In genomic region chr9:130346431-130346830, GRCh38 we compare ENCODE assay signal across 25 cellular contexts.
"Had no signal": no experiment of that assay in that cellular context is flagged by ENCODE, and none has a peak within 500 bp of the region (broad histone marks: within the 10 kb centered on the region; RNA-seq: fewer than 3 reads in every experiment).

No MANE protein-coding gene starts in this region.

- H3K9ac ChIP-seq: parathyroid adenoma had no signal

- H3K36me3 Mint-ChIP-seq: immature natural killer cell; naive thymus-derived CD8-positive, alpha-beta T cell; stimulated activated memory B cell treated with anti-CD40 and anti-IgM and Interleukin-4, amounts not matched to agents 10 μg/mL and 1 μg/mL and 100 μg/mL, for 72 hours; type B pancreatic cell had no signal

- H3K4me1 Mint-ChIP-seq: immature natural killer cell; naive thymus-derived CD8-positive, alpha-beta T cell; stimulated activated memory B cell treated with anti-CD40 and anti-IgM and Interleukin-4, amounts not matched to agents 10 μg/mL and 1 μg/mL and 100 μg/mL, for 72 hours had no signal

- H3K4me3 ChIP-seq: coronary artery, esophagus squamous epithelium, heart right ventricle, lower lobe of right lung, testis, tibial artery had no signal

- H3K9me3 ChIP-seq: esophagus squamous epithelium, heart right ventricle, lower lobe of right lung, testis, tibial artery had no signal

- H3K36me3 ChIP-seq: esophagus squamous epithelium, heart right ventricle, lower lobe of right lung, tibial artery had no signal

- H3K27me3 ChIP-seq: testis had no signal

- H3K27ac ChIP-seq: coronary artery, esophagus squamous epithelium, heart right ventricle, lower lobe of right lung, parathyroid adenoma, testis, tibial artery had no signal

- H3K27ac Mint-ChIP-seq: immature natural killer cell; naive thymus-derived CD8-positive, alpha-beta T cell; nephron progenitor cell; progenitor cell of endocrine pancreas; stimulated activated memory B cell treated with anti-CD40 and anti-IgM and Interleukin-4, amounts not matched to agents 10 μg/mL and 1 μg/mL and 100 μg/mL, for 72 hours; type B pancreatic cell had no signal

- ATAC-seq: heart right ventricle; left ventricle myocardium superior; lower lobe of right lung; naive thymus-derived CD8-positive, alpha-beta T cell; sciatic nerve; stimulated activated memory B cell treated with anti-CD40 and anti-IgM and Interleukin-4, amounts not matched to agents 10 μg/mL and 1 μg/mL and 100 μg/mL, for 72 hours; stimulated activated naive CD8-positive, alpha-beta T cell treated with anti-CD3 and anti-CD28 coated beads, Interleukin-15, Interleukin-2, amounts not matched to agents 100 U/mL and 50 U/mL, for 24 hours had no signal

- H3K9me3 Mint-ChIP-seq: immature natural killer cell; naive thymus-derived CD8-positive, alpha-beta T cell; nephron progenitor cell; stimulated activated memory B cell treated with anti-CD40 and anti-IgM and Interleukin-4, amounts not matched to agents 10 μg/mL and 1 μg/mL and 100 μg/mL, for 72 hours; type B pancreatic cell had no signal

- H2AFZ ChIP-seq: parathyroid adenoma had no signal

- H3K4me1 ChIP-seq: heart right ventricle, lower lobe of right lung, parathyroid adenoma, testis, tibial artery had no signal

- H3K27me3 Mint-ChIP-seq: progenitor cell of endocrine pancreas; stimulated activated memory B cell treated with anti-CD40 and anti-IgM and Interleukin-4, amounts not matched to agents 10 μg/mL and 1 μg/mL and 100 μg/mL, for 72 hours; type B pancreatic cell had no signal

- H3K4me3 Mint-ChIP-seq: immature natural killer cell; naive thymus-derived CD8-positive, alpha-beta T cell; nephron progenitor cell; stimulated activated memory B cell treated with anti-CD40 and anti-IgM and Interleukin-4, amounts not matched to agents 10 μg/mL and 1 μg/mL and 100 μg/mL, for 72 hours; type B pancreatic cell had no signal

- DNase-seq: dermis blood vessel endothelial cell; effector memory CD4-positive, alpha-beta T cell; esophagus squamous epithelium; foreskin melanocyte; glutamatergic neuron; heart right ventricle; hippocampal formation; immature natural killer cell; islet precursor cell; left ventricle myocardium superior; lower lobe of right lung; naive thymus-derived CD8-positive, alpha-beta T cell; nephron progenitor cell; stimulated activated CD4-positive, alpha-beta T cell treated with anti-CD3 and anti-CD28 coated beads, Interleukin-2, amount 100 ng/mL, for 24 hours; stimulated activated CD4-positive, alpha-beta T cell treated with anti-CD3 and anti-CD28 coated beads, Interleukin-4, amount 100 ng/mL, for 24 hours; stimulated activated naive CD8-positive, alpha-beta T cell treated with anti-CD3 and anti-CD28 coated beads, Interleukin-15, Interleukin-2, amounts not matched to agents 100 U/mL and 50 U/mL, for 24 hours; substantia nigra; testis; tibial artery had no signal
